9 cellular contexts compared by ENCODE assay signal in the genomic region with DNA sequence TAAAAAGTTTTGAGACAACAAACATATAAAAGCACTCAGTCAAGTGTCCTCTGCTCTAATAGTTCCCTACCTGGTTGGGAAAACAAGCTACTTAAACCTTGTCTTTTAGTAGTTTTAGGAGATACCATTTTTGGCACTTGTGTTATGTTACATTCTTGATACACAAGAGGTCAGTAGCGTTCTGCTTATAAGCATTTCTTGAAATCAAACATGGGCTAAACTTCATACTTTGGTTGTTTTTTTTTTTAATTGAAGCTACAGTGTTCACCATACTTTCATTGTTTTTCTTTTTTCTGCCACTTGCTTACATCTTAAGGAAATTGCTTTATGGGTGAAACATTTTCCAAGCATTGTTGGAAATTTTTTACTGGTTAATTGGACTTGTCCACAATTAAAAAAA. TPM values are rescaled to one million over a fixed set of nuclear protein-coding genes. Genes with fewer than 3 reads are reported as not detected.
A peak's percentile ranks its signal among the peaks of the same experiment; 100 is the strongest.
DNase-seq lines count a peak whose midpoint lies in the region; ATAC-seq and TF ChIP-seq lines count a peak whose summit lies in the region.
"Had no signal": no experiment of that assay in that cellular context is flagged by ENCODE, and none has a peak within 500 bp of the region (broad histone marks: within the 10 kb centered on the region; RNA-seq: fewer than 3 reads in every experiment).

No MANE protein-coding gene starts in this region.

- 22 to 35% methylated on average over 1 of the region's 1 CpG for WGBS in gastroesophageal sphincter (ENCODE audit: low coverage in 1 of 2), 2 donors

- no peak overlapping the region for H3K27ac ChIP-seq in left lung
- H3K27ac ChIP-seq in effector memory CD4-positive, alpha-beta T cell (ENCODE audit: insufficient read depth, low read length, poor library complexity, severe bottlenecking) = no peak overlapping the region
- H3K27ac ChIP-seq in gastroesophageal sphincter = peak overlapping the region in 1 of 4 donors; percentile 50
- H3K27ac ChIP-seq: BLaER1 had no signal

- intact Hi-C loops in left lung (cut with DNase I) = loop anchor here in 1 of 2 donors (10.0 kb wide), 1 partner anchor 564 kb away; no protein-coding TSS in a partner anchor

- TF ChIP-seq POLR2A in gastroesophageal sphincter (IDR thresholded peaks at IDR 0.05) = no peak

- H3K27me3 ChIP-seq in adipocyte (replicated peaks; ENCODE audit: control insufficient read depth, insufficient read depth, low read length) (no peaks in the 10 kb centered on the region), left lung (no peaks in the 10 kb centered on the region), gastroesophageal sphincter (no peaks in the 10 kb centered on the region)
- H3K27me3 ChIP-seq in effector memory CD4-positive, alpha-beta T cell (replicated peaks; ENCODE audit: control insufficient read depth, insufficient read depth, low read length, poor library complexity, severe bottlenecking) = no peaks in the 10 kb centered on the region
- H3K27me3 ChIP-seq: BLaER1 had no signal

- no peak overlapping the region for H3K9ac ChIP-seq in adipocyte (ENCODE audit: low read length)
- H3K9ac ChIP-seq: BLaER1 had no signal

- no peak overlapping the region for H3K4me3 ChIP-seq in adipocyte (ENCODE audit: low read length)
- no peak overlapping the region for H3K4me3 ChIP-seq in left lung
- no peak overlapping the region for H3K4me3 ChIP-seq in effector memory CD4-positive, alpha-beta T cell (ENCODE audit: insufficient read depth, low read depth, low read length, poor library complexity, severe bottlenecking)
- H3K4me3 ChIP-seq in gastroesophageal sphincter = peak overlapping the region in 1 of 2 donors; percentile 39
- H3K4me3 ChIP-seq: BLaER1 had no signal

- H3K4me1 ChIP-seq in adipocyte (ENCODE audit: control insufficient read depth, insufficient read depth, low read length) (no peaks in the 10 kb centered on the region), left lung (no peaks in the 10 kb centered on the region), gastroesophageal sphincter (no peaks in the 10 kb centered on the region)
- H3K4me1 ChIP-seq in effector memory CD4-positive, alpha-beta T cell (ENCODE audit: control insufficient read depth, insufficient read depth, low read length, poor library complexity, severe bottlenecking) = no peaks in the 10 kb centered on the region
- H3K4me1 ChIP-seq: BLaER1 had no signal

- TF ChIP-seq EP300 in gastroesophageal sphincter (IDR thresholded peaks at IDR 0.05) = no peak

- ATAC-seq in left lung = peak; percentile 59
- no peak for ATAC-seq in gastroesophageal sphincter

- peak in 1 of 2 donors; percentile 21 for TF ChIP-seq CTCF in left lung (IDR thresholded peaks at IDR 0.05)
- peak in 2 of 4 experiments; percentile 12 to 27 for TF ChIP-seq CTCF in gastroesophageal sphincter (IDR thresholded peaks at IDR 0.05)

- H3K9me3 ChIP-seq in adipocyte (ENCODE audit: control insufficient read depth, low read length) (no peaks in the 10 kb centered on the region), left lung (peaks cover 0 to 2% of the 10 kb centered on the region in 2 donors), gastroesophageal sphincter (no peaks in the 10 kb centered on the region)
- no peaks in the 10 kb centered on the region for H3K9me3 ChIP-seq in effector memory CD4-positive, alpha-beta T cell (ENCODE audit: control insufficient read depth, low read length)

- peak; percentile 18 for DNase-seq in NCI-H1092 treated with DMSO at 0.1 percent for 48 hours (lab: John Stamatoyannopoulos, UW)
- DNase-seq in NCI-H1092 (lab: John Stamatoyannopoulos, UW) = no peak
- DNase-seq in MV-4-11 (lab: John Stamatoyannopoulos, UW) = peak; percentile 19
- DNase-seq in adipocyte (ENCODE audit: low read depth) = peak; percentile 77
- no peak for DNase-seq in left lung
- no peak for DNase-seq in effector memory CD4-positive, alpha-beta T cell
- DNase-seq in stimulated activated CD4-positive, alpha-beta T cell treated with anti-CD3 and anti-CD28 coated beads, Interleukin-12 subunit alpha, Interleukin-12 subunit beta, amount 100 ng/mL, for 4 hours = no peak

- H3K36me3 ChIP-seq in adipocyte (ENCODE audit: control insufficient read depth, insufficient read depth, low read length, severe bottlenecking) = peaks cover 13% of the 10 kb centered on the region
- peaks cover 0 to 6% of the 10 kb centered on the region in 2 donors for H3K36me3 ChIP-seq in left lung
- peaks cover 3% of the 10 kb centered on the region for H3K36me3 ChIP-seq in effector memory CD4-positive, alpha-beta T cell (ENCODE audit: control insufficient read depth, insufficient read depth, low read length)
- H3K36me3 ChIP-seq in gastroesophageal sphincter = peaks cover 0 to 34% of the 10 kb centered on the region in 2 donors

RNA-seq across cellular contexts. Expression of a gene that starts 12.9 kb away (rescaled TPM):
- 10 to 100 TPM; 26.2 to 28.5 TPM for total RNA-seq in left lung
- total RNA-seq in gastroesophageal sphincter = 10 to 100 TPM in 3 of 4 donors, 1 to 10 TPM in 1; 9.9 to 20.1 (median 14.5) TPM

RNA-seq across cellular contexts. Expression of a gene that starts 13.3 kb away (rescaled TPM):
- total RNA-seq in left lung (10 to 100 TPM; 28.3 to 38.4 TPM), gastroesophageal sphincter (10 to 100 TPM in 3 of 4 donors, 1 to 10 TPM in 1; 8.0 to 18.8 (median 13.3) TPM)

Comparison
In these comparisons a context has a peak if more than half of its experiments do, and no peak if none do; other contexts are left out.
1. DNase-seq: peak in NCI-H1092 treated with DMSO at 0.1 percent for 48 hours (single experiment), MV-4-11 (single experiment) and adipocyte (single experiment); none in NCI-H1092 (single experiment), left lung (0 of 2), effector memory CD4-positive, alpha-beta T cell (0 of 3) and stimulated activated CD4-positive, alpha-beta T cell treated with anti-CD3 and anti-CD28 coated beads, Interleukin-12 subunit alpha, Interleukin-12 subunit beta, amount 100 ng/mL, for 4 hours (single experiment).